In genomic region chr22:39170825-39171622, GRCh38 we compare ENCODE assay signal across 8 cellular contexts. TPM values are rescaled to one million over a fixed set of nuclear protein-coding genes. Genes with fewer than 3 reads are reported as not detected.
DNase-seq lines count a peak whose midpoint lies in the region; ATAC-seq and TF ChIP-seq lines count a peak whose summit lies in the region.

No MANE protein-coding gene starts in this region.

- DNase-seq in GM06990 (ENCODE audit: extremely low read depth, insufficient read length) (peak; percentile 82), NCI-H774 (lab: John Stamatoyannopoulos, UW) (peak; percentile 31), midbrain (lab: John Stamatoyannopoulos, UW) (peak; percentile 83)
- DNase-seq in activated CD8-positive, alpha-beta T cell treated with anti-CD3 and anti-CD28 coated beads, Interleukin-2, amount 10 ng/mL, durations not matched to agents 7 days and 5 days = peak; percentile 88
- peak; percentile 73 for DNase-seq in effector CD8-positive, alpha-beta T cell (lab: John Stamatoyannopoulos, UW)
- DNase-seq in stimulated activated CD8-positive, alpha-beta memory T cell treated with anti-CD3 and anti-CD28 coated beads, Interleukin-4, amount 100 ng/mL, for 1 hour (ENCODE audit: low read depth in 2 of 2, low spot score in 1 of 2) = peak; percentile 72 to 78

- H3K36me3 Mint-ChIP-seq in activated CD8-positive, alpha-beta T cell treated with anti-CD3 and anti-CD28 coated beads, Interleukin-2, amount 10 ng/mL, durations not matched to agents 7 days and 5 days (ENCODE audit: low read depth) = no peaks in the 10 kb centered on the region

- CTCF ChIA-PET in activated CD8-positive, alpha-beta T cell treated with anti-CD3 and anti-CD28 coated beads, Interleukin-2, amount 10 ng/mL, durations not matched to agents 7 days and 5 days (lab: Charles Lee) = interaction anchor here (0.6 to 5.9 kb wide), 45 partner anchors 9 to 360 kb away, joined by 3 to 142 read pairs (median 5); partner anchors contain the start of genes CBX6, CBX7, RPL3 and SYNGR1

- H3K4me3 ChIP-seq in GM06990 (replicated peaks; ENCODE audit: low read depth, low read length) = no peak overlapping the region

- H3K36me3 ChIP-seq in GM06990 (ENCODE audit: control insufficient read depth, insufficient read depth, low read length) = no peaks in the 10 kb centered on the region

- ATAC-seq in HG03135 (IDR thresholded peaks at IDR 0.05; ENCODE audit: unreplicated experiment) (peak; percentile 62), HG02840 (IDR thresholded peaks at IDR 0.05; ENCODE audit: low FRiP score, unreplicated experiment) (no peak)
- peak; percentile 78 for ATAC-seq in activated CD8-positive, alpha-beta T cell treated with anti-CD3 and anti-CD28 coated beads, Interleukin-2, amount 10 ng/mL, durations not matched to agents 7 days and 5 days

- H3K4me3 Mint-ChIP-seq in activated CD8-positive, alpha-beta T cell treated with anti-CD3 and anti-CD28 coated beads, Interleukin-2, amount 10 ng/mL, durations not matched to agents 7 days and 5 days = peak overlapping the region; percentile 66

- peak; percentile 92 for TF ChIP-seq CTCF in GM06990 (IDR thresholded peaks at IDR 0.05; ENCODE audit: insufficient read depth, low read length, poor library complexity, severe bottlenecking)

- no peaks in the 10 kb centered on the region for H3K27me3 ChIP-seq in GM06990 (replicated peaks; ENCODE audit: control insufficient read depth, insufficient read depth, low read length)

- H3K4me1 Mint-ChIP-seq in activated CD8-positive, alpha-beta T cell treated with anti-CD3 and anti-CD28 coated beads, Interleukin-2, amount 10 ng/mL, durations not matched to agents 7 days and 5 days (ENCODE audit: low read depth) = peaks cover 43% of the 10 kb centered on the region

- no peaks in the 10 kb centered on the region for H3K9me3 Mint-ChIP-seq in activated CD8-positive, alpha-beta T cell treated with anti-CD3 and anti-CD28 coated beads, Interleukin-2, amount 10 ng/mL, durations not matched to agents 7 days and 5 days (ENCODE audit: insufficient read depth)

- POLR2A ChIA-PET in activated CD8-positive, alpha-beta T cell treated with anti-CD3 and anti-CD28 coated beads, Interleukin-2, amount 10 ng/mL, durations not matched to agents 7 days and 5 days (lab: Charles Lee) = interaction anchor here (0.6 to 3.8 kb wide), 5 partner anchors 109 to 147 kb away, joined by 3 to 43 read pairs (median 3); partner anchors contain the start of gene RPL3

- H3K27me3 Mint-ChIP-seq in activated CD8-positive, alpha-beta T cell treated with anti-CD3 and anti-CD28 coated beads, Interleukin-2, amount 10 ng/mL, durations not matched to agents 7 days and 5 days (ENCODE audit: low read depth) = peaks cover 12% of the 10 kb centered on the region

- H3K27ac Mint-ChIP-seq in activated CD8-positive, alpha-beta T cell treated with anti-CD3 and anti-CD28 coated beads, Interleukin-2, amount 10 ng/mL, durations not matched to agents 7 days and 5 days = peak overlapping the region; percentile 79

RNA-seq across cellular contexts. Expression of gene CBX7, which starts 18.5 kb away (rescaled TPM):
- 1 to 10 TPM; 8.6 to 8.7 TPM for total RNA-seq in activated CD8-positive, alpha-beta T cell treated with anti-CD3 and anti-CD28 coated beads, Interleukin-2, amount 10 ng/mL, durations not matched to agents 7 days and 5 days

Comparison
In these comparisons a context has a peak if more than half of its experiments do, and no peak if none do; other contexts are left out.
1. DNase-seq: peak in every context shown above with its lines; median percentile 88 in activated CD8-positive, alpha-beta T cell treated with anti-CD3 and anti-CD28 coated beads, Interleukin-2, amount 10 ng/mL, durations not matched to agents 7 days and 5 days; 83 in midbrain; 82 in GM06990; 75 in stimulated activated CD8-positive, alpha-beta memory T cell treated with anti-CD3 and anti-CD28 coated beads, Interleukin-4, amount 100 ng/mL, for 1 hour; 73 in effector CD8-positive, alpha-beta T cell; 31 in NCI-H774.